In the genomic region with DNA sequence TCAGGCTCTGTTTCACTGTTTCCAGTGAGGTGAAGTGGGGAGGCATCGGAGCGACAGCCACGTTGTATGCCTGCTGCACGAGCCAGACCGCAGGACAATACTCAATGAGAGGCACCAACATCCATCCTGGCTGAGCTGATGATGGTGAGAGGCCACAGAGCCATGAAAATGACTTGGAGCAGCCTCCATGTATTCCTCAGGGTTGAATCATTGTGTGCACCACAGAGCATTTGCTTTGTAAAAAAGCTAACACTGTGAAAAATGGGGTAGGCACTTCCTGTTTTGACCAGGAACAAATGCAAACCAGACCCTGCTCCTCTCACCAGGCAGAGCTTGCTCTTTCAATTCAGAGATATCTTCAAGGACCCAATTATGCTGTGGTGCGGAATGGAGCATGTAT, we compare ENCODE assay signal across 14 cellular contexts.
DNase-seq lines count a peak whose midpoint lies in the region; ATAC-seq, FAIRE-seq and TF ChIP-seq lines count a peak whose summit lies in the region.
"Had no signal": no experiment of that assay in that cellular context is flagged by ENCODE, and none has a peak within 500 bp of the region (broad histone marks: within the 10 kb centered on the region; RNA-seq: fewer than 3 reads in every experiment).

No MANE protein-coding gene starts in this region.

- H3K27ac ChIP-seq in DOHH2 (ENCODE audit: low read depth, low read length) (peak overlapping the region; percentile 3; the same call in 1 of the 2 replicates), K562 (ENCODE audit: extremely low read depth, low read depth, low read length) (no peak overlapping the region), mesodermal cell (ENCODE audit: low read depth, low read length, severe bottlenecking) (peak overlapping the region; percentile 20), spleen (no peak overlapping the region)
- H3K27ac ChIP-seq: sigmoid colon had no signal

- H3K4me3 ChIP-seq in DOHH2 (ENCODE audit: low read length): peak overlapping the region; percentile 46
- H3K4me3 ChIP-seq in MG63: no peak overlapping the region
- H3K4me3 ChIP-seq in K562: no peak overlapping the region
- no peak overlapping the region for H3K4me3 ChIP-seq in mesodermal cell (ENCODE audit: extremely low read depth, insufficient read depth, low read length, poor library complexity, severe bottlenecking)
- no peak overlapping the region for H3K4me3 ChIP-seq in spleen
- H3K4me3 ChIP-seq: sigmoid colon had no signal

- H3K27me3 ChIP-seq in DOHH2 (ENCODE audit: control insufficient read depth, low read length) (no peaks in the 10 kb centered on the region), MG63 (no peaks in the 10 kb centered on the region), K562 (ENCODE audit: control insufficient read depth in 2 of 2, insufficient read depth in 2 of 2, low read length in 2 of 2) (peaks cover 0 to 11% of the 10 kb centered on the region in 2 experiments; a peak in 1 of 5 replicates), spleen (replicated peaks in 1 of 7) (peaks cover 0 to 17% (median 0%) of the 10 kb centered on the region in 7 donors)
- H3K27me3 ChIP-seq: sigmoid colon had no signal

- TF ChIP-seq POLR2A in K562 (conservative IDR thresholded peaks at IDR 0.05) (no peak), spleen (IDR thresholded peaks at IDR 0.05) (no peak)

- H3K27ac Mint-ChIP-seq in activated CD8-positive, alpha-beta memory T cell treated with anti-CD3 and anti-CD28 coated beads, Interleukin-2, amount 10 ng/mL, durations not matched to agents 7 days and 5 days: no peak overlapping the region
- no peak overlapping the region for H3K27ac Mint-ChIP-seq in Calu3 (ENCODE audit: unreplicated experiment)
- H3K27ac Mint-ChIP-seq: activated CD4-positive, alpha-beta T cell treated with anti-CD3 and anti-CD28 coated beads, Interleukin-2, amount 10 ng/mL, durations not matched to agents 7 days and 5 days had no signal

- no peak for TF ChIP-seq EP300 in K562 (IDR thresholded peaks at IDR 0.05; ENCODE audit: low read length)

- WGBS in K562 (ENCODE audit: insufficient coverage, low coverage, missing lambda C conversion rate): 79% methylated on average over 6 of the region's 6 CpGs
- WGBS in mesodermal cell (ENCODE audit: insufficient coverage in 2 of 2), 2 experiments: 83 to 97% methylated on average over 5 to 6 of the region's 6 CpGs
- 88 to 94% (median 89%) methylated on average over 6 of the region's 6 CpGs for WGBS in spleen, 5 donors

- no peaks in the 10 kb centered on the region for H3K36me3 Mint-ChIP-seq in activated CD8-positive, alpha-beta memory T cell treated with anti-CD3 and anti-CD28 coated beads, Interleukin-2, amount 10 ng/mL, durations not matched to agents 7 days and 5 days
- peaks cover 7% of the 10 kb centered on the region for H3K36me3 Mint-ChIP-seq in Calu3 (ENCODE audit: insufficient read depth, unreplicated experiment)

- FAIRE-seq in K562 (lab: Jason Lieb, UNC): no peak

- H3K4me2 ChIP-seq in DOHH2 (ENCODE audit: low read length): peak overlapping the region; percentile 55
- H3K4me2 ChIP-seq in K562 (ENCODE audit: insufficient read depth, low read length): no peak overlapping the region

- H3K4me3 Mint-ChIP-seq in activated CD8-positive, alpha-beta memory T cell treated with anti-CD3 and anti-CD28 coated beads, Interleukin-2, amount 10 ng/mL, durations not matched to agents 7 days and 5 days: no peak overlapping the region
- H3K4me3 Mint-ChIP-seq in Calu3 (ENCODE audit: low read depth, unreplicated experiment): no peak overlapping the region
- H3K4me3 Mint-ChIP-seq: activated CD4-positive, alpha-beta T cell treated with anti-CD3 and anti-CD28 coated beads, Interleukin-2, amount 10 ng/mL, durations not matched to agents 7 days and 5 days had no signal

- H3K27me3 Mint-ChIP-seq in activated CD8-positive, alpha-beta memory T cell treated with anti-CD3 and anti-CD28 coated beads, Interleukin-2, amount 10 ng/mL, durations not matched to agents 7 days and 5 days: peaks cover 71% of the 10 kb centered on the region
- peaks cover 12% of the 10 kb centered on the region for H3K27me3 Mint-ChIP-seq in Calu3 (ENCODE audit: unreplicated experiment)

- H4K20me1 ChIP-seq in DOHH2 (ENCODE audit: control insufficient read depth, insufficient read depth, low read depth, low read length): no peaks in the 10 kb centered on the region
- H4K20me1 ChIP-seq in K562 (replicated peaks; ENCODE audit: control insufficient read depth, insufficient read depth, low read length): no peaks in the 10 kb centered on the region

- H3K9me2 ChIP-seq in DOHH2 (replicated peaks; ENCODE audit: control insufficient read depth, low read length): no peaks in the 10 kb centered on the region

- H3K79me2 ChIP-seq in DOHH2 (ENCODE audit: control insufficient read depth, low read length) (no peaks in the 10 kb centered on the region), K562 (ENCODE audit: control insufficient read depth, insufficient read depth, low read length) (no peaks in the 10 kb centered on the region)

- in situ Hi-C loops in K562 (cut with MboI): no loop called here

- peaks cover 23% of the 10 kb centered on the region for H3K4me1 Mint-ChIP-seq in activated CD8-positive, alpha-beta memory T cell treated with anti-CD3 and anti-CD28 coated beads, Interleukin-2, amount 10 ng/mL, durations not matched to agents 7 days and 5 days
- H3K4me1 Mint-ChIP-seq in Calu3 (ENCODE audit: low read depth, unreplicated experiment): peaks cover 10% of the 10 kb centered on the region

- H3F3A ChIP-seq in DOHH2 (ENCODE audit: control insufficient read depth, insufficient read depth): peaks cover 11% of the 10 kb centered on the region

- peak; percentile 48 for DNase-seq in MG63
- no peak for DNase-seq in K562 (ENCODE audit: extremely low read depth in 1 of 4, low spot score in 3 of 4)
- DNase-seq in activated CD8-positive, alpha-beta memory T cell treated with anti-CD3 and anti-CD28 coated beads, Interleukin-2, amount 10 ng/mL, durations not matched to agents 7 days and 5 days: no peak
- DNase-seq in NCI-H526 (lab: John Stamatoyannopoulos, UW): no peak
- DNase-seq in Calu3: no peak
- DNase-seq in spleen: no peak
- DNase-seq: activated CD4-positive, alpha-beta T cell treated with anti-CD3 and anti-CD28 coated beads, Interleukin-2, amount 10 ng/mL, durations not matched to agents 7 days and 5 days; DMS 273 treated with DMSO at 0.1 percent for 48 hours; H7; NCI-H187 treated with DMSO at 0.1 percent for 48 hours; NCI-H82; sigmoid colon had no signal

- POLR2A ChIA-PET in K562 (lab: Yijun Ruan, JAX): interaction anchor here (0.5 to 2.4 kb wide), 3 partner anchors 9 to 913 kb away, joined by 3 to 5 read pairs (median 3); no protein-coding TSS in a partner anchor

- peaks cover 2% of the 10 kb centered on the region for H3K9me3 Mint-ChIP-seq in activated CD8-positive, alpha-beta memory T cell treated with anti-CD3 and anti-CD28 coated beads, Interleukin-2, amount 10 ng/mL, durations not matched to agents 7 days and 5 days (ENCODE audit: low read depth)
- H3K9me3 Mint-ChIP-seq in Calu3 (ENCODE audit: low read depth, unreplicated experiment): no peaks in the 10 kb centered on the region

- CTCF ChIA-PET in K562 (lab: Yijun Ruan, JAX; ENCODE audit: low intra/inter-chr PET ratio): no interaction called here
- CTCF ChIA-PET in activated CD8-positive, alpha-beta memory T cell treated with anti-CD3 and anti-CD28 coated beads, Interleukin-2, amount 10 ng/mL, durations not matched to agents 7 days and 5 days (lab: Charles Lee): no interaction called here
- CTCF ChIA-PET in Calu3 (lab: Charles Lee): interaction anchor here (0.5 kb wide), 1 partner anchor 83 kb away, joined by 3 read pairs; no protein-coding TSS in a partner anchor

- no peak for ATAC-seq in K562
- ATAC-seq in activated CD8-positive, alpha-beta memory T cell treated with anti-CD3 and anti-CD28 coated beads, Interleukin-2, amount 10 ng/mL, durations not matched to agents 7 days and 5 days: no peak

- BruUV-seq in K562 (replicated peaks; lab: Mats Ljungman, UMichigan) (no TSS peak), Calu3 (replicated peaks; lab: Mats Ljungman, UMichigan) (no TSS peak)

- intact Hi-C loops in K562 (cut with micrococcal nuclease) (loop anchor here (5.0 to 10.0 kb wide), 2 partner anchors 214 to 451 kb away; no protein-coding TSS in a partner anchor), Calu3 (cut with micrococcal nuclease; ENCODE audit: unreplicated experiment) (loop anchor here (10.0 kb wide), 1 partner anchor 341 kb away; no protein-coding TSS in a partner anchor), spleen (cut with DNase I; ENCODE audit: low total_unique reads) (no loop called here)

- peaks cover 5% of the 10 kb centered on the region; the same call in 1 of the 2 replicates for H3K9me3 ChIP-seq in DOHH2 (ENCODE audit: control insufficient read depth, insufficient read depth, low read length)
- peaks cover 18% of the 10 kb centered on the region for H3K9me3 ChIP-seq in MG63
- no peaks in the 10 kb centered on the region for H3K9me3 ChIP-seq in K562 (replicated peaks; ENCODE audit: control insufficient read depth, insufficient read depth, low read depth, low read length)
- peaks cover 18% of the 10 kb centered on the region for H3K9me3 ChIP-seq in mesodermal cell (ENCODE audit: control insufficient read depth, low read length)
- H3K9me3 ChIP-seq in spleen: peaks cover 0 to 13% (median 10%) of the 10 kb centered on the region in 8 donors

- no peaks in the 10 kb centered on the region for H3K9me1 ChIP-seq in K562 (ENCODE audit: control insufficient read depth, insufficient read depth, low read length)

- 0 out of 2 replicates have a peak overlapping the region, but pooled peaks have one; percentile 2 for H2AFZ ChIP-seq in K562 (ENCODE audit: low read depth, low read length)

- TF ChIP-seq CTCF in DOHH2 (IDR thresholded peaks at IDR 0.05; ENCODE audit: low read depth, low read length, poor library complexity, severe bottlenecking) (no peak), K562 (IDR thresholded peaks at IDR 0.05 in 2 of 3, conservative IDR thresholded peaks at IDR 0.05 in 1 of 3; ENCODE audit: insufficient read depth in 2 of 3, low read depth in 1 of 3, low read length in 3 of 3) (no peak), Calu3 (IDR thresholded peaks at IDR 0.05; ENCODE audit: unreplicated experiment) (no peak), spleen (IDR thresholded peaks at IDR 0.05 in 8 of 11, conservative IDR thresholded peaks at IDR 0.05 in 3 of 11) (no peak)

- no peak for TF ChIP-seq RAD21 in K562 (CRISPR knock-in tag; conservative IDR thresholded peaks at IDR 0.05 in 1 of 2, IDR thresholded peaks at IDR 0.05 in 1 of 2)

- H3K9ac ChIP-seq in K562 (ENCODE audit: insufficient read depth in 1 of 2, low read depth in 2 of 2, low read length in 2 of 2): no peak overlapping the region

- H3K36me3 ChIP-seq in DOHH2 (ENCODE audit: control insufficient read depth, low read length) (no peaks in the 10 kb centered on the region), MG63 (peaks cover 3% of the 10 kb centered on the region), K562 (ENCODE audit: control insufficient read depth, insufficient read depth, low read length) (no peaks in the 10 kb centered on the region), mesodermal cell (ENCODE audit: control insufficient read depth, insufficient read depth, low read length) (no peaks in the 10 kb centered on the region), spleen (no peaks in the 10 kb centered on the region)
- H3K36me3 ChIP-seq: sigmoid colon had no signal

- H3K4me1 ChIP-seq in DOHH2 (ENCODE audit: control insufficient read depth, low read length) (peaks cover 70% of the 10 kb centered on the region), K562 (replicated peaks in 1 of 2; ENCODE audit: control insufficient read depth in 2 of 2, insufficient read depth in 2 of 2, low read length in 2 of 2) (peaks cover 17 to 26% of the 10 kb centered on the region in 2 experiments), mesodermal cell (ENCODE audit: control insufficient read depth, insufficient read depth, low read length, poor library complexity, severe bottlenecking) (peaks cover 21% of the 10 kb centered on the region), spleen (peaks cover 29 to 56% (median 46%) of the 10 kb centered on the region in 6 donors)

Comparison
In these comparisons a context has a peak if more than half of its experiments do, and no peak if none do; other contexts are left out.
1. H3K27ac ChIP-seq: peak in DOHH2 (single experiment) and mesodermal cell (single experiment); none in K562 (single experiment) and spleen (0 of 8).